Comparison of ENCODE assay signal across 15 cellular contexts in genomic region chr7:19470031-19470430, GRCh38.
A peak's percentile ranks its signal among the peaks of the same experiment; 100 is the strongest.
DNase-seq lines count a peak whose midpoint lies in the region; ATAC-seq and TF ChIP-seq lines count a peak whose summit lies in the region.
"Had no signal": no experiment of that assay in that cellular context is flagged by ENCODE, and none has a peak within 500 bp of the region (broad histone marks: within the 10 kb centered on the region; RNA-seq: fewer than 3 reads in every experiment).

No MANE protein-coding gene starts in this region.

- H3K36me3 ChIP-seq in adipocyte (ENCODE audit: control insufficient read depth, insufficient read depth, low read length, severe bottlenecking), result no peaks in the 10 kb centered on the region

- H3K4me1 ChIP-seq in adipocyte (ENCODE audit: control insufficient read depth, insufficient read depth, low read length), result no peaks in the 10 kb centered on the region

- no peaks in the 10 kb centered on the region for H3K9me3 ChIP-seq in adipocyte (ENCODE audit: control insufficient read depth, low read length)

- H3K4me3 Mint-ChIP-seq in osteocyte (ENCODE audit: unreplicated experiment), result no peak overlapping the region

- ATAC-seq in GM21619 (IDR thresholded peaks at IDR 0.05; ENCODE audit: unreplicated experiment), result no peak

- H3K27ac Mint-ChIP-seq in osteocyte (ENCODE audit: unreplicated experiment), result peak overlapping the region; percentile 66

- H3K4me3 ChIP-seq in adipocyte (ENCODE audit: low read length) (no peak overlapping the region), fibroblast of the aortic adventitia (ENCODE audit: low read depth, low read length) (no peak overlapping the region)
- H3K4me3 ChIP-seq: PC-9 had no signal

- H3K4me1 Mint-ChIP-seq in osteocyte (ENCODE audit: unreplicated experiment), result peaks cover 20% of the 10 kb centered on the region

- H3K27me3 ChIP-seq in adipocyte (replicated peaks; ENCODE audit: control insufficient read depth, insufficient read depth, low read length), result no peaks in the 10 kb centered on the region

- TF ChIP-seq CTCF in fibroblast of the aortic adventitia (IDR thresholded peaks at IDR 0.05; ENCODE audit: insufficient read depth, low read length), result no peak
- TF ChIP-seq CTCF in osteocyte (IDR thresholded peaks at IDR 0.05), result no peak

- no peaks in the 10 kb centered on the region for H3K36me3 Mint-ChIP-seq in osteocyte (ENCODE audit: unreplicated experiment)

- H3K27me3 Mint-ChIP-seq in osteocyte (ENCODE audit: unreplicated experiment), result peaks cover 9% of the 10 kb centered on the region

- H3K9me3 Mint-ChIP-seq in osteocyte (ENCODE audit: unreplicated experiment), result peaks cover 6% of the 10 kb centered on the region

- no peak overlapping the region for H3K9ac ChIP-seq in adipocyte (ENCODE audit: low read length)

- DNase-seq in ELR (ENCODE audit: low read depth), result peak; percentile 1
- DNase-seq in adipocyte (ENCODE audit: low read depth), result peak; percentile 24
- DNase-seq in fibroblast of the aortic adventitia (ENCODE audit: low read depth), result peak; percentile 20
- DNase-seq in osteocyte (ENCODE audit: extremely low spot score, unreplicated experiment), result no peak
- no peak for DNase-seq in activated CD4-positive, CD25-positive, alpha-beta regulatory T cell treated with anti-CD3 and anti-CD28 coated beads, Interleukin-2, amount 50 U/mL, for 72 hours
- no peak for DNase-seq in HT-29 (ENCODE audit: low spot score)
- DNase-seq in occipital lobe (lab: John Stamatoyannopoulos, UW), result no peak
- DNase-seq: DND-41, MV-4-11, NCI-H1417, NCI-H1930, NCI-H2171, NCI-H82, PC-9 had no signal

Comparison
In these comparisons a context has a peak if more than half of its experiments do, and no peak if none do; other contexts are left out.
1. DNase-seq: peak in ELR (single experiment), adipocyte (single experiment) and fibroblast of the aortic adventitia (single experiment); none in osteocyte (single experiment), activated CD4-positive, CD25-positive, alpha-beta regulatory T cell treated with anti-CD3 and anti-CD28 coated beads, Interleukin-2, amount 50 U/mL, for 72 hours (single experiment), HT-29 (single experiment) and occipital lobe (single experiment).